Comparison of ENCODE assay signal across 9 cellular contexts in genomic region chr12:53659011-53659551, GRCh38. TPM values are rescaled to one million over a fixed set of nuclear protein-coding genes. Genes with fewer than 3 reads are reported as not detected.
DNase-seq lines count a peak whose midpoint lies in the region; ATAC-seq and FAIRE-seq lines count a peak whose summit lies in the region.
"Had no signal": no experiment of that assay in that cellular context is flagged by ENCODE, and none has a peak within 500 bp of the region (broad histone marks: within the 10 kb centered on the region; RNA-seq: fewer than 3 reads in every experiment).

No MANE protein-coding gene starts in this region.

- peak overlapping the region; percentile 4 for H3K27ac ChIP-seq in HUES6 (ENCODE audit: low read depth, low read length)

- no peak for DNase-seq in left ventricle myocardium superior
- peak; percentile 45 for DNase-seq in retina
- DNase-seq in HTR-8/SVneo (ENCODE audit: insufficient read length, low spot score) = no peak

- H3K36me3 Mint-ChIP-seq in activated T-helper 17 cell treated with anti-CD3 and anti-CD28 coated beads, Interleukin-2, amount 50 U/mL, for 72 hours (ENCODE audit: low read depth) = peaks cover 27% of the 10 kb centered on the region

- ATAC-seq in activated T-helper 17 cell treated with anti-CD3 and anti-CD28 coated beads, Interleukin-2, amount 50 U/mL, for 72 hours (replicated peaks) = no peak
- peak; percentile 88 for ATAC-seq in left ventricle myocardium superior
- no peak for ATAC-seq in HG02798 (IDR thresholded peaks at IDR 0.05; ENCODE audit: poor library complexity, unreplicated experiment)
- ATAC-seq in GM19467 (IDR thresholded peaks at IDR 0.05; ENCODE audit: unreplicated experiment) = no peak
- ATAC-seq in HG03108 (IDR thresholded peaks at IDR 0.05; ENCODE audit: unreplicated experiment) = no peak

- H3K4me3 Mint-ChIP-seq in activated T-helper 17 cell treated with anti-CD3 and anti-CD28 coated beads, Interleukin-2, amount 50 U/mL, for 72 hours = no peak overlapping the region

- H3K9me3 Mint-ChIP-seq in activated T-helper 17 cell treated with anti-CD3 and anti-CD28 coated beads, Interleukin-2, amount 50 U/mL, for 72 hours = no peaks in the 10 kb centered on the region

- no peaks in the 10 kb centered on the region for H3K9me3 ChIP-seq in HUES6 (ENCODE audit: control insufficient read depth, insufficient read depth, low read depth, low read length)

- H3K4me3 ChIP-seq in HUES6 (ENCODE audit: low read depth, low read length) = no peak overlapping the region
- H3K4me3 ChIP-seq: K562 had no signal

- H3K4me1 Mint-ChIP-seq in activated T-helper 17 cell treated with anti-CD3 and anti-CD28 coated beads, Interleukin-2, amount 50 U/mL, for 72 hours = no peaks in the 10 kb centered on the region

- no peak for FAIRE-seq in HTR-8/SVneo (lab: Jason Lieb, UNC)

- H3K27me3 Mint-ChIP-seq in activated T-helper 17 cell treated with anti-CD3 and anti-CD28 coated beads, Interleukin-2, amount 50 U/mL, for 72 hours = no peaks in the 10 kb centered on the region

- no peaks in the 10 kb centered on the region for H3K27me3 ChIP-seq in HUES6 (ENCODE audit: control insufficient read depth, insufficient read depth, low read length)

- H3K27ac Mint-ChIP-seq in activated T-helper 17 cell treated with anti-CD3 and anti-CD28 coated beads, Interleukin-2, amount 50 U/mL, for 72 hours = peak overlapping the region; percentile 7

- intact Hi-C loops in left ventricle myocardium superior (cut with micrococcal nuclease) = no loop called here

- peaks cover 12% of the 10 kb centered on the region for H3K4me1 ChIP-seq in HUES6 (ENCODE audit: control insufficient read depth, insufficient read depth, low read length)

- peaks cover 13% of the 10 kb centered on the region for H3K36me3 ChIP-seq in HUES6 (ENCODE audit: control insufficient read depth, insufficient read depth, low read length)

- peak overlapping the region; percentile 17 for H3K9ac ChIP-seq in HUES6 (ENCODE audit: low read length)

RNA-seq across cellular contexts. Expression of gene ATP5MC2, which starts 16.8 kb away (rescaled TPM):
- total RNA-seq in activated T-helper 17 cell treated with anti-CD3 and anti-CD28 coated beads, Interleukin-2, amount 50 U/mL, for 72 hours = 100 to 1,000 TPM; 278 to 324 TPM
- 623 TPM for total RNA-seq in left ventricle myocardium superior

RNA-seq across cellular contexts. Expression of gene ATF7, which starts 32.9 kb away (rescaled TPM):
- 10 to 100 TPM; 28.1 to 31.5 TPM for total RNA-seq in activated T-helper 17 cell treated with anti-CD3 and anti-CD28 coated beads, Interleukin-2, amount 50 U/mL, for 72 hours
- 37.7 TPM for total RNA-seq in left ventricle myocardium superior
